Comparison of ENCODE assay signal across 24 cellular contexts in the genomic region with DNA sequence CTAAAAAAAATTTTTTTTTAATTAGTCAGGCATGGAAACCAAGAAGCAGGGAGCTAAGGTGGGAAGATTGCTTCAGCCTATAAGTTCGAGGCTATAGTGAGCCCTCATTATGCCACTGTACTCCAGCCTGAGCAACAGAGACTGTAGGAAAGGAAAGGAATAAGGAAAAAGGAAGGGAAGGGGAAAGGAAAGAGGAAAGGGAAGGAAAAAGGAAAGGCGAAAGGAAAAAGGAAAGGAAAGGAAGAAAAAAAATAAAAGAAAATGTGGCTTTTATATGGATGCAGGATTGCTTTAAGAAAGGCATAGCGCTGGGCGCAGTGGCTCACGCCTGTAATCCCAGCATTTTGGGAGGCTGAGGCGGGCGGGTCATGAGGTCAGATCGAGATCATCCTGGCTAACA.
DNase-seq lines count a peak whose midpoint lies in the region; ATAC-seq, FAIRE-seq and TF ChIP-seq lines count a peak whose summit lies in the region.
"Had no signal": no experiment of that assay in that cellular context is flagged by ENCODE, and none has a peak within 500 bp of the region (broad histone marks: within the 10 kb centered on the region; RNA-seq: fewer than 3 reads in every experiment).

No MANE protein-coding gene starts in this region.

- H3K4me3 ChIP-seq in CD8-positive, alpha-beta T cell (ENCODE audit: low read depth, low read length), result no peak overlapping the region
- no peak overlapping the region for H3K4me3 ChIP-seq in HEK293 (ENCODE audit: low read depth, low read length)
- H3K4me3 ChIP-seq in K562, result no peak overlapping the region
- H3K4me3 ChIP-seq: BLaER1 had no signal

- H3K4me1 Mint-ChIP-seq in CD8-positive, alpha-beta T cell (ENCODE audit: low read depth), result peaks cover 3% of the 10 kb centered on the region
- H3K4me1 Mint-ChIP-seq in nephron progenitor cell, result peaks cover 5% of the 10 kb centered on the region
- H3K4me1 Mint-ChIP-seq: CD14-positive monocyte had no signal

- H3K27me3 Mint-ChIP-seq in CD8-positive, alpha-beta T cell (ENCODE audit: low read depth), result no peaks in the 10 kb centered on the region
- H3K27me3 Mint-ChIP-seq in nephron progenitor cell (ENCODE audit: low read depth, poor library complexity), result no peaks in the 10 kb centered on the region
- H3K27me3 Mint-ChIP-seq: CD4-positive, alpha-beta memory T cell; CD4-positive, CD25-positive, alpha-beta regulatory T cell had no signal

- H3K9ac ChIP-seq in K562 (ENCODE audit: insufficient read depth in 1 of 2, low read depth in 2 of 2, low read length in 2 of 2), result no peak overlapping the region; a peak in 1 of 4 replicates
- H3K9ac ChIP-seq: BLaER1 had no signal

- 75% methylated on average over 5 of the region's 8 CpGs for WGBS in K562 (ENCODE audit: insufficient coverage, low coverage, missing lambda C conversion rate)

- no peaks in the 10 kb centered on the region for H3K36me3 ChIP-seq in CD8-positive, alpha-beta T cell (ENCODE audit: insufficient read depth, low read length)
- H3K36me3 ChIP-seq in HEK293 (ENCODE audit: control insufficient read depth in 2 of 2, insufficient read depth in 1 of 2, low read length in 2 of 2) (peaks cover 0 to 5% of the 10 kb centered on the region in 2 experiments; a peak in 1 of 3 replicates), K562 (ENCODE audit: control insufficient read depth, insufficient read depth, low read length) (no peaks in the 10 kb centered on the region)
- H3K36me3 ChIP-seq: BE2C had no signal

- no peak overlapping the region for H3K27ac ChIP-seq in CD8-positive, alpha-beta T cell (ENCODE audit: low read depth, low read length)
- H3K27ac ChIP-seq in HEK293 (ENCODE audit: extremely low read depth, low read depth, low read length) (no peak overlapping the region), K562 (ENCODE audit: extremely low read depth, low read depth, low read length) (no peak overlapping the region)
- H3K27ac ChIP-seq: BLaER1 had no signal

- no peak for TF ChIP-seq EP300 in K562 (IDR thresholded peaks at IDR 0.05; ENCODE audit: low read length)

- H3K9me1 ChIP-seq in K562 (ENCODE audit: control insufficient read depth, insufficient read depth, low read length), result no peaks in the 10 kb centered on the region

- no peaks in the 10 kb centered on the region for H3K4me1 ChIP-seq in CD8-positive, alpha-beta T cell (ENCODE audit: insufficient read depth, low read length)
- no peaks in the 10 kb centered on the region for H3K4me1 ChIP-seq in HEK293 (ENCODE audit: control insufficient read depth, insufficient read depth, low read length)
- peaks cover 0 to 3% of the 10 kb centered on the region in 2 experiments; a peak in 1 of 5 replicates for H3K4me1 ChIP-seq in K562 (replicated peaks in 1 of 2; ENCODE audit: control insufficient read depth in 2 of 2, insufficient read depth in 2 of 2, low read length in 2 of 2)
- H3K4me1 ChIP-seq: BE2C, BLaER1, Caco-2 had no signal

- CTCF ChIA-PET in CD8-positive, alpha-beta T cell (lab: Charles Lee), result interaction anchor here (0.7 kb wide), 1 partner anchor 45 kb away, joined by 3 read pairs; no protein-coding TSS in a partner anchor
- CTCF ChIA-PET in HEK293 (lab: Yijun Ruan, JAX), result interaction anchor here (0.6 to 0.7 kb wide), 2 partner anchors 29 to 50 kb away, joined by 3 to 4 read pairs; no protein-coding TSS in a partner anchor
- CTCF ChIA-PET in K562 (lab: Yijun Ruan, JAX; ENCODE audit: low intra/inter-chr PET ratio), result no interaction called here

- in situ Hi-C loops in K562 (cut with MboI), result no loop called here

- FAIRE-seq in K562 (lab: Jason Lieb, UNC), result no peak
- FAIRE-seq: A204.1, D721Med, G401.6, GM12891, GM18507 had no signal

- no peak overlapping the region for H3K4me2 ChIP-seq in K562 (ENCODE audit: insufficient read depth, low read length)
- H3K4me2 ChIP-seq: BLaER1 had no signal

- intact Hi-C loops in CD8-positive, alpha-beta T cell (cut with DNase I, micrococcal nuclease), result no loop called here
- intact Hi-C loops in K562 (cut with micrococcal nuclease), result no loop called here

- no peaks in the 10 kb centered on the region for H4K20me1 ChIP-seq in K562 (replicated peaks; ENCODE audit: control insufficient read depth, insufficient read depth, low read length)

- no peak for ATAC-seq in CD8-positive, alpha-beta T cell
- ATAC-seq in K562, result no peak

- TF ChIP-seq POLR2A in K562 (conservative IDR thresholded peaks at IDR 0.05), result no peak

- no peaks in the 10 kb centered on the region for H3K79me2 ChIP-seq in K562 (ENCODE audit: control insufficient read depth, insufficient read depth, low read length)

- no peaks in the 10 kb centered on the region for H3K9me3 Mint-ChIP-seq in CD8-positive, alpha-beta T cell
- H3K9me3 Mint-ChIP-seq in nephron progenitor cell, result peaks cover 3% of the 10 kb centered on the region
- H3K9me3 Mint-ChIP-seq: CD4-positive, alpha-beta memory T cell; CD4-positive, CD25-positive, alpha-beta regulatory T cell had no signal

- TF ChIP-seq CTCF in CD8-positive, alpha-beta T cell (IDR thresholded peaks at IDR 0.05), result no peak
- TF ChIP-seq CTCF in HEK293 (tag by site-specific recombination; IDR thresholded peaks at IDR 0.05) (no peak), K562 (IDR thresholded peaks at IDR 0.05 in 2 of 3, conservative IDR thresholded peaks at IDR 0.05 in 1 of 3; ENCODE audit: insufficient read depth in 2 of 3, low read depth in 1 of 3, low read length in 3 of 3) (no peak), nephron progenitor cell (IDR thresholded peaks at IDR 0.05) (no peak)

- peaks cover 27% of the 10 kb centered on the region for H3K36me3 Mint-ChIP-seq in CD8-positive, alpha-beta T cell
- H3K36me3 Mint-ChIP-seq in nephron progenitor cell (ENCODE audit: low read depth), result peaks cover 26% of the 10 kb centered on the region

- POLR2A ChIA-PET in CD8-positive, alpha-beta T cell (lab: Charles Lee), result interaction anchor here (0.6 kb wide), 1 partner anchor 480 kb away, joined by 3 read pairs; no protein-coding TSS in a partner anchor
- POLR2A ChIA-PET in HEK293 (lab: Yijun Ruan, JAX) (no interaction called here), K562 (lab: Yijun Ruan, JAX) (interaction anchor here (0.9 kb wide), 1 partner anchor 10 kb away, joined by 3 read pairs; no protein-coding TSS in a partner anchor)

- H3K27me3 ChIP-seq in CD8-positive, alpha-beta T cell (ENCODE audit: insufficient read depth, low read length), result no peaks in the 10 kb centered on the region
- H3K27me3 ChIP-seq in K562 (ENCODE audit: control insufficient read depth in 2 of 2, insufficient read depth in 2 of 2, low read length in 2 of 2), result no peaks in the 10 kb centered on the region
- H3K27me3 ChIP-seq: BE2C, BLaER1 had no signal

- H3K4me3 Mint-ChIP-seq in CD8-positive, alpha-beta T cell, result no peak overlapping the region
- H3K4me3 Mint-ChIP-seq in nephron progenitor cell, result no peak overlapping the region
- H3K4me3 Mint-ChIP-seq: CD14-positive monocyte; CD4-positive, alpha-beta memory T cell had no signal

- no peak overlapping the region for H2AFZ ChIP-seq in K562 (ENCODE audit: low read depth, low read length)

- no peak for TF ChIP-seq RAD21 in K562 (CRISPR knock-in tag; conservative IDR thresholded peaks at IDR 0.05 in 1 of 2, IDR thresholded peaks at IDR 0.05 in 1 of 2)

- peak overlapping the region; percentile 41 for H3K27ac Mint-ChIP-seq in CD8-positive, alpha-beta T cell
- peak overlapping the region; percentile 52 for H3K27ac Mint-ChIP-seq in nephron progenitor cell
- H3K27ac Mint-ChIP-seq: CD14-positive monocyte had no signal

- no peak for DNase-seq in CD8-positive, alpha-beta T cell
- DNase-seq in K562 (ENCODE audit: extremely low read depth in 1 of 4, low spot score in 3 of 4) (no peak), nephron progenitor cell (no peak), amygdala (lab: John Stamatoyannopoulos, UW) (no peak), NCI-H1930 (lab: John Stamatoyannopoulos, UW) (no peak), NCI-H1105 treated with DMSO at 0.1 percent for 48 hours (lab: John Stamatoyannopoulos, UW) (no peak)
- DNase-seq: 8988T; ACHN; BE2C; C1 segment of cervical spinal cord; Caco-2; Calu3; CD4-positive, alpha-beta memory T cell; CD4-positive, CD25-positive, alpha-beta regulatory T cell; DMS79 treated with DMSO at 0.1 percent for 48 hours; GF-D8 had no signal

- no peaks in the 10 kb centered on the region for H3K9me3 ChIP-seq in CD8-positive, alpha-beta T cell (ENCODE audit: low read length)
- H3K9me3 ChIP-seq in HEK293 (ENCODE audit: control insufficient read depth, insufficient read depth, low read depth, low read length) (no peaks in the 10 kb centered on the region), K562 (replicated peaks; ENCODE audit: control insufficient read depth, insufficient read depth, low read depth, low read length) (0 out of 2 replicates have a peak, but pooled peaks cover 2% of the 10 kb centered on the region)
- H3K9me3 ChIP-seq: BE2C had no signal

- no TSS peak for BruUV-seq in K562 (replicated peaks; lab: Mats Ljungman, UMichigan)

TF ChIP-seq in HEK293, 187 proteins besides CTCF, POLR2A, EP300 and RAD21 (continues in another document):
- TF ChIP-seq ZNF48 (tag by site-specific recombination; IDR thresholded peaks at IDR 0.05), result no peak
- no peak for TF ChIP-seq ZNF585B (tag by site-specific recombination; IDR thresholded peaks at IDR 0.05)

TF ChIP-seq in K562, 482 proteins besides CTCF, POLR2A, EP300 and RAD21:
- no peak for TF ChIP-seq SREBF1 (IDR thresholded peaks at IDR 0.05; ENCODE audit: borderline replicate concordance, low read depth, low read length)
- TF ChIP-seq, protein P1, sequence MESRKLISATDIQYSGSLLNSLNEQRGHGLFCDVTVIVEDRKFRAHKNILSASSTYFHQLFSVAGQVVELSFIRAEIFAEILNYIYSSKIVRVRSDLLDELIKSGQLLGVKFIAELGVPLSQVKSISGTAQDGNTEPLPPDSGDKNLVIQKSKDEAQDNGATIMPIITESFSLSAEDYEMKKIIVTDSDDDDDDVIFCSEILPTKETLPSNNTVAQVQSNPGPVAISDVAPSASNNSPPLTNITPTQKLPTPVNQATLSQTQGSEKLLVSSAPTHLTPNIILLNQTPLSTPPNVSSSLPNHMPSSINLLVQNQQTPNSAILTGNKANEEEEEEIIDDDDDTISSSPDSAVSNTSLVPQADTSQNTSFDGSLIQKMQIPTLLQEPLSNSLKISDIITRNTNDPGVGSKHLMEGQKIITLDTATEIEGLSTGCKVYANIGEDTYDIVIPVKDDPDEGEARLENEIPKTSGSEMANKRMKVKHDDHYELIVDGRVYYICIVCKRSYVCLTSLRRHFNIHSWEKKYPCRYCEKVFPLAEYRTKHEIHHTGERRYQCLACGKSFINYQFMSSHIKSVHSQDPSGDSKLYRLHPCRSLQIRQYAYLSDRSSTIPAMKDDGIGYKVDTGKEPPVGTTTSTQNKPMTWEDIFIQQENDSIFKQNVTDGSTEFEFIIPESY (CRISPR knock-in tag; IDR thresholded peaks at IDR 0.05), result peak; percentile 47; the same call in 1 of the 2 replicates
